19 cellular contexts compared by ENCODE assay signal in the genomic region with DNA sequence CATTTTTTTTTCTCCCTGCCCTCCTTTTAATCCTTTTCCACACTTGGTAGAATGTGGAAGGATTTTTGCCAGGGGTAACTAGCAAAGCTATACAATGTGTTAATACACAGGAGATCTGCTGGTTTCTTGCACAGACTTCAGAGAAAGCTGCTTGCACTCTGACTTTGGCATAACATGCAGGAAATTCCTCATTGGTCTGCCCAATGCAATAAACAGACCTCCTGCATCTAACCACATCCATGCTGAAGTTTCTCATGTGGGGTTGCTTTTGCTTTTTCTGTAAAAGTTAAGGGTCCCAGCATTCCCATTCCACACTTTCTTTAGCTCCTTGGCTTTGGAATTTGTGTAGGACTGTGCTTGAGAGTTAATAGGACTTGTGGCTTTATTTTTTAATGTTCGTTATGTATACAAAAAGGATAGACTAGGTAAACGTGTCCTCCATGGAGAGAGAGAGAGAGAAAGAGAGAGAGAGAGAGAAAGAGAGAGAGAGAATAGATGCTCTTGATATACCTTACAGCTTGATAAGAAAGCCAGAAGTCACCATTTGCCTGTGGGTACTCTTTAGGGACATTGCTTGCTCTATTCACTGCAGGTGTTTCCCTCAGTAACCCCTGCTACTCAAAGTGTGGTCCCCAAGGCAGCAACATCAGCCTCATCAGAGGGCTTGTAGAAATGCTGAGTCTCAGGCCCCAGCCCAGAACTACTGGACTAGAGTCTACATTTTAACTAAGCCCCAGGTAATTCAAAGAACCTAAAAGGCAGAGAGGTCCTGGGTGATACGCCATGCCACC.
DNase-seq lines count a peak whose midpoint lies in the region; ATAC-seq, FAIRE-seq and TF ChIP-seq lines count a peak whose summit lies in the region.
"Had no signal": no experiment of that assay in that cellular context is flagged by ENCODE, and none has a peak within 500 bp of the region (broad histone marks: within the 10 kb centered on the region; RNA-seq: fewer than 3 reads in every experiment).

No MANE protein-coding gene starts in this region.

- in situ Hi-C loops in ACHN (cut with HindIII; ENCODE audit: low pct_ligation_motif_present, low pct_unique_long_range_greater_than_20kb, low sequenced_read_pairs): no loop called here

- no peak for FAIRE-seq in astrocyte (lab: Jason Lieb, UNC)

- H4K8ac ChIP-seq in mesenchymal stem cell (ENCODE audit: low read length): peak overlapping the region; percentile 50

- peaks cover 33% of the 10 kb centered on the region for H3K4me1 Mint-ChIP-seq in astrocyte (ENCODE audit: low read depth, unreplicated experiment)
- H3K4me1 Mint-ChIP-seq: activated B cell treated with CpG ODN at 0.5 μM for 24 hours had no signal

- H3K79me2 ChIP-seq in astrocyte (ENCODE audit: insufficient read depth, low read length): no peaks in the 10 kb centered on the region

- TF ChIP-seq POLR2A in heart left ventricle (IDR thresholded peaks at IDR 0.05): no peak

- DNase-seq in ACHN (peak; percentile 15), EH (ENCODE audit: low read depth) (peak; percentile 1), astrocyte (ENCODE audit: low read depth) (peak; percentile 74), mesenchymal stem cell (peak; percentile 66), heart left ventricle (no peak), cortex of kidney (lab: John Stamatoyannopoulos, UW) (no peak), NCI-H1092 (lab: John Stamatoyannopoulos, UW) (no peak)
- DNase-seq: activated B cell treated with CpG ODN at 0.5 μM for 24 hours; activated CD8-positive, alpha-beta memory T cell treated with anti-CD3 and anti-CD28 coated beads, Interleukin-2, amount 10 ng/mL, durations not matched to agents 7 days and 5 days; activated effector memory CD4-positive, alpha-beta T cell treated with Interleukin-2 at 50 U/mL for 16 hours; effector CD8-positive, alpha-beta T cell; HCEC 1CT; hippocampal formation; left colon; MM.1S; spleen; T-helper 17 cell had no signal

- no peak overlapping the region for H4K91ac ChIP-seq in mesenchymal stem cell (ENCODE audit: low read length)

- peaks cover 20% of the 10 kb centered on the region for H3K4me1 ChIP-seq in astrocyte (ENCODE audit: insufficient read depth, low read length)
- H3K4me1 ChIP-seq in mesenchymal stem cell (ENCODE audit: control insufficient read depth, insufficient read depth, low read depth, low read length): peaks cover 31% of the 10 kb centered on the region
- H3K4me1 ChIP-seq in heart left ventricle: peaks cover 0 to 6% (median 0%) of the 10 kb centered on the region in 12 donors
- H3K4me1 ChIP-seq: spleen had no signal

- no peak overlapping the region for H2BK12ac ChIP-seq in mesenchymal stem cell (ENCODE audit: low read length in 2 of 2)

- H2BK5ac ChIP-seq in mesenchymal stem cell (ENCODE audit: low read depth, low read length, poor library complexity, severe bottlenecking): peak overlapping the region; percentile 90

- H2AFZ ChIP-seq in astrocyte (ENCODE audit: low read depth, low read length) (no peak overlapping the region), mesenchymal stem cell (ENCODE audit: low read depth, low read length) (no peak overlapping the region)

- H4K20me1 ChIP-seq in astrocyte (ENCODE audit: insufficient read depth, low read length): no peaks in the 10 kb centered on the region

- WGBS in mesenchymal stem cell: 77% methylated on average over 3 of the region's 3 CpGs
- 70 to 76% (median 71%) methylated on average over 3 of the region's 3 CpGs for WGBS in heart left ventricle, 4 donors

- H3K27me3 Mint-ChIP-seq in astrocyte (ENCODE audit: low read depth, unreplicated experiment): peaks cover 9% of the 10 kb centered on the region
- H3K27me3 Mint-ChIP-seq: T-helper 17 cell had no signal

- no peak overlapping the region for H3K14ac ChIP-seq in mesenchymal stem cell (ENCODE audit: low read length in 2 of 2)

- no peak for TF ChIP-seq CTCF in astrocyte (IDR thresholded peaks at IDR 0.05; ENCODE audit: insufficient read depth, low read depth, low read length)
- TF ChIP-seq CTCF in heart left ventricle (IDR thresholded peaks at IDR 0.05): no peak

- H3K23ac ChIP-seq in mesenchymal stem cell (ENCODE audit: low read length in 2 of 2): no peak overlapping the region

- H2AK5ac ChIP-seq in mesenchymal stem cell (ENCODE audit: low read length, severe bottlenecking): peak overlapping the region; percentile 54

- H3K4me3 ChIP-seq in astrocyte (ENCODE audit: insufficient read depth, low read depth, low read length) (peak overlapping the region; percentile 41), mesenchymal stem cell (ENCODE audit: insufficient read depth in 1 of 2, low read depth in 1 of 2, low read length in 2 of 2) (no peak overlapping the region), heart left ventricle (no peak overlapping the region)
- H3K4me3 ChIP-seq: spleen, thyroid gland had no signal

- no peaks in the 10 kb centered on the region for H3K36me3 ChIP-seq in astrocyte (ENCODE audit: insufficient read depth, low read length)
- no peaks in the 10 kb centered on the region for H3K36me3 ChIP-seq in mesenchymal stem cell (ENCODE audit: control insufficient read depth in 1 of 2, insufficient read depth in 2 of 2, low read depth in 1 of 2, low read length in 2 of 2)
- H3K36me3 ChIP-seq in heart left ventricle: no peaks in the 10 kb centered on the region
- H3K36me3 ChIP-seq: spleen, thyroid gland had no signal

- H3K4ac ChIP-seq in mesenchymal stem cell (ENCODE audit: low read depth in 1 of 2, low read length in 2 of 2): peak overlapping the region in 1 of 2 experiments; percentile 4

- no peak overlapping the region for H3K4me3 Mint-ChIP-seq in astrocyte (ENCODE audit: unreplicated experiment)
- H3K4me3 Mint-ChIP-seq: activated B cell treated with CpG ODN at 0.5 μM for 24 hours; activated CD8-positive, alpha-beta memory T cell treated with anti-CD3 and anti-CD28 coated beads, Interleukin-2, amount 10 ng/mL, durations not matched to agents 7 days and 5 days; T-helper 17 cell had no signal

- intact Hi-C loops in heart left ventricle (cut with DNase I): no loop called here

- no peaks in the 10 kb centered on the region for H3K36me3 Mint-ChIP-seq in astrocyte (ENCODE audit: low read depth, unreplicated experiment)
- H3K36me3 Mint-ChIP-seq: activated CD8-positive, alpha-beta memory T cell treated with anti-CD3 and anti-CD28 coated beads, Interleukin-2, amount 10 ng/mL, durations not matched to agents 7 days and 5 days had no signal

- H3K27ac ChIP-seq in astrocyte (ENCODE audit: low read depth, low read length) (no peak overlapping the region), mesenchymal stem cell (ENCODE audit: low read length, poor library complexity, severe bottlenecking) (peak overlapping the region; percentile 94), heart left ventricle (no peak overlapping the region)
- H3K27ac ChIP-seq: spleen, thyroid gland had no signal

- H3K9me3 ChIP-seq in astrocyte (ENCODE audit: insufficient read depth, low read depth, low read length) (no peaks in the 10 kb centered on the region), mesenchymal stem cell (ENCODE audit: control insufficient read depth, low read length) (no peaks in the 10 kb centered on the region), heart left ventricle (no peaks in the 10 kb centered on the region)
- H3K9me3 ChIP-seq: spleen, thyroid gland had no signal

- H3K4me2 ChIP-seq in astrocyte (ENCODE audit: low read length) (peak overlapping the region; percentile 80), mesenchymal stem cell (ENCODE audit: low read length, poor library complexity, severe bottlenecking) (peak overlapping the region; percentile 39)

- peaks cover 2% of the 10 kb centered on the region for H3K9me3 Mint-ChIP-seq in astrocyte (ENCODE audit: unreplicated experiment)
- H3K9me3 Mint-ChIP-seq: activated B cell treated with CpG ODN at 0.5 μM for 24 hours had no signal

- H2BK120ac ChIP-seq in mesenchymal stem cell (ENCODE audit: low read depth, low read length): no peak overlapping the region

- no peak overlapping the region for H2BK15ac ChIP-seq in mesenchymal stem cell (ENCODE audit: low read depth, poor library complexity, severe bottlenecking)

- H3K18ac ChIP-seq in mesenchymal stem cell (ENCODE audit: low read depth in 1 of 2, low read length in 2 of 2): peak overlapping the region in 1 of 2 experiments; percentile 41

- H3K9ac ChIP-seq in astrocyte (ENCODE audit: low read length) (peak overlapping the region; percentile 3), mesenchymal stem cell (ENCODE audit: low read length) (no peak overlapping the region)

- H3K79me1 ChIP-seq in mesenchymal stem cell (replicated peaks; ENCODE audit: low read length, poor library complexity, severe bottlenecking): no peaks in the 10 kb centered on the region

- H3K27me3 ChIP-seq in astrocyte (ENCODE audit: insufficient read depth, low read length) (peaks cover 3% of the 10 kb centered on the region), mesenchymal stem cell (ENCODE audit: control insufficient read depth in 1 of 2, insufficient read depth in 1 of 2, low read length in 2 of 2) (peaks cover 0 to 74% of the 10 kb centered on the region in 2 experiments), heart left ventricle (peaks cover 0 to 24% (median 0%) of the 10 kb centered on the region in 9 donors)
- H3K27me3 ChIP-seq: thyroid gland had no signal

- ATAC-seq in HG03457 (IDR thresholded peaks at IDR 0.05; ENCODE audit: unreplicated experiment) (no peak), heart left ventricle (no peak)
- ATAC-seq: activated CD8-positive, alpha-beta memory T cell treated with anti-CD3 and anti-CD28 coated beads, Interleukin-2, amount 10 ng/mL, durations not matched to agents 7 days and 5 days; left colon; T-helper 17 cell had no signal

- no peak overlapping the region for H3K27ac Mint-ChIP-seq in astrocyte (ENCODE audit: unreplicated experiment)
- H3K27ac Mint-ChIP-seq: activated B cell treated with CpG ODN at 0.5 μM for 24 hours; activated CD8-positive, alpha-beta memory T cell treated with anti-CD3 and anti-CD28 coated beads, Interleukin-2, amount 10 ng/mL, durations not matched to agents 7 days and 5 days; T-helper 17 cell had no signal

Comparison
In these comparisons a context has a peak if more than half of its experiments do, and no peak if none do; other contexts are left out.
1. DNase-seq: peak in ACHN (single experiment), EH (single experiment), astrocyte (single experiment) and mesenchymal stem cell (single experiment); none in heart left ventricle (0 of 5), cortex of kidney (single experiment) and NCI-H1092 (single experiment).